In the genomic region with DNA sequence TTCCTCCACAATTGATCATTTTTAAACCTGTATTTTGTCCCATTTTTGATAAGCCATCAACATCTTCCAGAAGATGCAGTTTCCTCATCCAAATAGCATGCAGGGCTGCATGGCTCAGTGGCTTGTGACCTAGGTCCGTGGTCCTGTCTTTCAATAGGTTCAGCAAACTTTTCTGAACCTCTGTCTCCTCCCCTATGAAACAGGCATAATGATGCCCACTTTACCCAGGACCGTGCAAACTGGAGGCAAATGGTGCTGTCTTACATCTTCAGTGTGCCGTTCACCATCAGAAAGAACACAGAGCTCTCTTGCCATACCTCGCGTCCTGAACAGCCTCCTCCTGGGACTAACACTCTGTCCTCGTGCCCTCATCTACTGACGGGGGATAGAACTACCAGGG, we compare ENCODE assay signal across 28 cellular contexts.
"Had no signal": no experiment of that assay in that cellular context is flagged by ENCODE, and none has a peak within 500 bp of the region (broad histone marks: within the 10 kb centered on the region; RNA-seq: fewer than 3 reads in every experiment).

No MANE protein-coding gene starts in this region.

- DNase-seq: Karpas-422, KBM-7, MM.1S, MV-4-11, NCI-H1092, NCI-H1105, NCI-H1417 treated with DMSO at 0.1 percent for 48 hours, NCI-H1436 treated with DMSO at 0.1 percent for 48 hours, NCI-H1694 treated with DMSO at 0.1 percent for 48 hours, NCI-H187 treated with DMSO at 0.1 percent for 48 hours, NCI-H2029, NCI-H2227 treated with DMSO at 0.1 percent for 48 hours, NCI-H345, NCI-H446, NCI-H510A treated with DMSO at 0.1 percent for 48 hours, NCI-H524 treated with DMSO at 0.1 percent for 48 hours, NCI-H526 treated with DMSO at 0.1 percent for 48 hours, NCI-H774, PC-9, SHP77, SIG-M5, SJCRH30 had no signal

- H3K4me1 ChIP-seq: SJCRH30 had no signal

- H3K9me3 ChIP-seq: SJCRH30 had no signal

- H3K27ac ChIP-seq: KMS-11, PC-9, RWPE1, SJCRH30, SK-N-MC had no signal

- H3K36me3 ChIP-seq: SJCRH30 had no signal

- ATAC-seq: Panc1, Right ventricle myocardium inferior, SK-N-SH treated with all-trans-retinoic acid at 6 μM for 48 hours had no signal

- H3K4me3 ChIP-seq: PC-9, SJCRH30, SK-N-MC had no signal
